Comparison of ENCODE assay signal across 15 cellular contexts in the genomic region with DNA sequence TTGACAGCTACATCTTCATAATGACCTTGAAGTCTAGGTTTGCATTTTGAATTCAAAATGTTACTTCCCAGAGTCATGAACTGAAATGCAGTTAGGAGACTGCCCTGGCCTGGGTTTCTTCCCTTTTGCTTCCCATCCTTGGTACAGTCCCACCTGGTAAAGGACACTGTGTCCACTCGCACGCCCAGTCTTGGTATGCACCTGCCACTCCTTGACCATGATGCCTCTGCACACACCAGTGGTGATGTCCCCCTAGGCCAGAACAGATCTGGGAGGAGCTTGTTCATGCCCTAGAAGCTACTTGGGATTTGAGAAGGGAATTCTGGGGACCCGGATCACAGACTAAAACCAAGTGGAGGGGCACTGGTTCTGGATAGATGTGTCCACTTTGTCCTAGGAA. TPM values are rescaled to one million over a fixed set of nuclear protein-coding genes. Genes with fewer than 3 reads are reported as not detected.
"Had no signal": no experiment of that assay in that cellular context is flagged by ENCODE, and none has a peak within 500 bp of the region (broad histone marks: within the 10 kb centered on the region; RNA-seq: fewer than 3 reads in every experiment).

No MANE protein-coding gene starts in this region.

- H3K9me3 ChIP-seq: colonic mucosa, esophagus muscularis mucosa, gastroesophageal sphincter, lower lobe of right lung had no signal

- H3K27ac Mint-ChIP-seq: activated CD4-positive, alpha-beta T cell treated with anti-CD3 and anti-CD28 coated beads for 36 hours; activated naive CD8-positive, alpha-beta T cell; activated T-helper 1 cell treated with anti-CD3 and anti-CD28 coated beads, Interleukin-12 subunit alpha, Interleukin-12 subunit beta, Interleukin-2, Interleukin-4 antibody, amounts not matched to agents 30 ng/mL and 10 ng/mL and 1 ng/mL, durations not matched to agents 14 hours and 24 hours and 36 hours; natural killer cell; stimulated activated naive B cell treated with anti-CD40 and anti-IgM and Interleukin-4, amounts not matched to agents 10 μg/mL and 1 μg/mL and 100 μg/mL, for 72 hours; T-helper 2 cell treated with Interferon-gamma antibody and Interleukin-4, amounts not matched to agents 5 μg/mL and 100 μg/mL, for 36 hours; WTC11 had no signal

- H3K27ac ChIP-seq: colonic mucosa, esophagus muscularis mucosa, gastroesophageal sphincter, lower lobe of right lung had no signal

- DNase-seq: activated CD4-positive, alpha-beta T cell treated with anti-CD3 and anti-CD28 coated beads for 36 hours; activated CD4-positive, alpha-beta T cell treated with anti-CD3 and anti-CD28 coated beads, Interleukin-2, amount 50 U/mL, for 48 hours; central memory CD4-positive, alpha-beta T cell; colonic mucosa; lower lobe of right lung; natural killer cell; nucleus accumbens; stimulated activated naive B cell treated with anti-CD40 and anti-IgM and Interleukin-4, amounts not matched to agents 10 μg/mL and 1 μg/mL and 100 μg/mL, for 72 hours had no signal

- H3K36me3 Mint-ChIP-seq: activated naive CD8-positive, alpha-beta T cell; natural killer cell; stimulated activated naive B cell treated with anti-CD40 and anti-IgM and Interleukin-4, amounts not matched to agents 10 μg/mL and 1 μg/mL and 100 μg/mL, for 72 hours; WTC11 had no signal

- H3K4me1 ChIP-seq: colonic mucosa had no signal

- H3K36me3 ChIP-seq: colonic mucosa, esophagus muscularis mucosa, gastroesophageal sphincter, lower lobe of right lung had no signal

- H3K4me3 Mint-ChIP-seq: activated CD4-positive, alpha-beta T cell treated with anti-CD3 and anti-CD28 coated beads for 36 hours; activated naive CD8-positive, alpha-beta T cell; activated T-helper 1 cell treated with anti-CD3 and anti-CD28 coated beads, Interleukin-12 subunit alpha, Interleukin-12 subunit beta, Interleukin-2, Interleukin-4 antibody, amounts not matched to agents 30 ng/mL and 10 ng/mL and 1 ng/mL, durations not matched to agents 14 hours and 24 hours and 36 hours; natural killer cell; T-helper 2 cell treated with Interferon-gamma antibody and Interleukin-4, amounts not matched to agents 5 μg/mL and 100 μg/mL, for 36 hours; WTC11 had no signal

- ATAC-seq: gastroesophageal sphincter, left colon, natural killer cell, WTC11 had no signal

- H3K4me3 ChIP-seq: colonic mucosa, esophagus muscularis mucosa, gastroesophageal sphincter, lower lobe of right lung had no signal

- H3K9me3 Mint-ChIP-seq: activated T-helper 1 cell treated with anti-CD3 and anti-CD28 coated beads, Interleukin-12 subunit alpha, Interleukin-12 subunit beta, Interleukin-2, Interleukin-4 antibody, amounts not matched to agents 30 ng/mL and 10 ng/mL and 1 ng/mL, durations not matched to agents 14 hours and 24 hours and 36 hours; natural killer cell; stimulated activated naive B cell treated with anti-CD40 and anti-IgM and Interleukin-4, amounts not matched to agents 10 μg/mL and 1 μg/mL and 100 μg/mL, for 72 hours; T-helper 2 cell treated with Interferon-gamma antibody and Interleukin-4, amounts not matched to agents 5 μg/mL and 100 μg/mL, for 36 hours; WTC11 had no signal

RNA-seq across cellular contexts. Expression of a gene that starts 3.6 kb away (rescaled TPM):
- total RNA-seq: activated T-helper 1 cell treated with anti-CD3 and anti-CD28 coated beads, Interleukin-12 subunit alpha, Interleukin-12 subunit beta, Interleukin-2, Interleukin-4 antibody, amounts not matched to agents 30 ng/mL and 10 ng/mL and 1 ng/mL, durations not matched to agents 14 hours and 24 hours and 36 hours; natural killer cell had no signal
